ENCODE assay signal across 7 cellular contexts in genomic region chr4:54659213-54660144, GRCh38. TPM values are rescaled to one million over a fixed set of nuclear protein-coding genes. Genes with fewer than 3 reads are reported as not detected.
DNase-seq lines count a peak whose midpoint lies in the region; ATAC-seq, FAIRE-seq and TF ChIP-seq lines count a peak whose summit lies in the region.

No MANE protein-coding gene starts in this region.

- H3K4me3 Mint-ChIP-seq in nephron progenitor cell, result peak overlapping the region; percentile 91

- TF ChIP-seq CTCF in GM12872 (IDR thresholded peaks at IDR 0.05; ENCODE audit: insufficient read depth, low read depth, low read length) (peak; percentile 1; the same call in 1 of the 3 replicates), Panc1 (IDR thresholded peaks at IDR 0.05) (no peak), nephron progenitor cell (IDR thresholded peaks at IDR 0.05) (no peak)

- peaks cover 36% of the 10 kb centered on the region for H3K4me1 Mint-ChIP-seq in nephron progenitor cell

- H3K27me3 ChIP-seq in Panc1 (ENCODE audit: control insufficient read depth, insufficient read depth, low read length) (peaks cover 2% of the 10 kb centered on the region; the same call in 1 of the 2 replicates), esophagus (ENCODE audit: control insufficient read depth in 1 of 2, insufficient read depth in 2 of 2, low read length in 2 of 2) (no peaks in the 10 kb centered on the region), small intestine (ENCODE audit: control insufficient read depth in 2 of 2, insufficient read depth in 2 of 2, low read length in 2 of 2) (peaks cover 2 to 8% of the 10 kb centered on the region in 2 donors)

- no peak overlapping the region for H3K27ac ChIP-seq in Panc1 (ENCODE audit: low read length)
- H3K27ac ChIP-seq in esophagus (ENCODE audit: low read depth in 2 of 2, low read length in 1 of 2), result no peak overlapping the region
- peak overlapping the region in 1 of 2 donors; percentile 42 for H3K27ac ChIP-seq in small intestine (ENCODE audit: low read depth in 1 of 2, low read length in 1 of 2)

- no peaks in the 10 kb centered on the region for H3K9me3 Mint-ChIP-seq in nephron progenitor cell

- intact Hi-C loops in Panc1 (cut with micrococcal nuclease; ENCODE audit: unreplicated experiment), result no loop called here

- H3K27me3 Mint-ChIP-seq in nephron progenitor cell (ENCODE audit: low read depth, poor library complexity), result peaks cover 50% of the 10 kb centered on the region

- in situ Hi-C loops in Panc1 (cut with HindIII; ENCODE audit: low pct_unique_long_range_greater_than_20kb, low sequenced_read_pairs), result no loop called here

- no peaks in the 10 kb centered on the region; the same call in 1 of the 2 replicates for H3K4me1 ChIP-seq in Panc1 (ENCODE audit: control insufficient read depth, insufficient read depth, low read length)
- peaks cover 9 to 11% of the 10 kb centered on the region in 2 donors for H3K4me1 ChIP-seq in esophagus (ENCODE audit: control insufficient read depth in 2 of 2, insufficient read depth in 2 of 2, low read length in 1 of 2)
- no peaks in the 10 kb centered on the region for H3K4me1 ChIP-seq in small intestine (ENCODE audit: control insufficient read depth in 2 of 2, insufficient read depth in 1 of 2, low read depth in 1 of 2, low read length in 1 of 2)

- H3K9me3 ChIP-seq in Panc1 (ENCODE audit: control insufficient read depth, insufficient read depth, low read depth, low read length) (no peaks in the 10 kb centered on the region), esophagus (ENCODE audit: control insufficient read depth in 2 of 2, insufficient read depth in 1 of 2, low read depth in 1 of 2, low read length in 1 of 2) (peaks cover 0 to 2% of the 10 kb centered on the region in 2 donors), small intestine (ENCODE audit: control insufficient read depth, low read depth) (no peaks in the 10 kb centered on the region)

- H3K4me3 ChIP-seq in Panc1 (ENCODE audit: low read depth in 2 of 2, low read length in 2 of 2) (peak overlapping the region; percentile 38 to 45), esophagus (ENCODE audit: low read depth in 1 of 2, low read length in 2 of 2) (peak overlapping the region; percentile 50), small intestine (ENCODE audit: low read depth in 1 of 2, low read length in 2 of 2) (peak overlapping the region in 1 of 2 donors; percentile 44)

- POLR2A ChIA-PET in Panc1 (lab: Charles Lee), result no interaction called here

- no peaks in the 10 kb centered on the region for H3K36me3 Mint-ChIP-seq in nephron progenitor cell (ENCODE audit: low read depth)

- H3K27ac Mint-ChIP-seq in nephron progenitor cell, result no peak overlapping the region

- CTCF ChIA-PET in Panc1 (lab: Charles Lee), result no interaction called here

- no peak for FAIRE-seq in small intestine (lab: Jason Lieb, UNC)

- ATAC-seq in Panc1 (peak; percentile 47; the same call in 1 of the 2 replicates), HG02571 (IDR thresholded peaks at IDR 0.05; ENCODE audit: unreplicated experiment) (no peak), GM18909 (IDR thresholded peaks at IDR 0.05; ENCODE audit: poor library complexity, unreplicated experiment) (no peak)

- no peak for DNase-seq in Panc1 (ENCODE audit: low read depth, low spot score)
- DNase-seq in nephron progenitor cell, result peak; percentile 53
- no peak for DNase-seq in small intestine

- 4 to 5% methylated on average over 23 of the region's 23 CpGs for WGBS in esophagus, 2 donors
- 3 to 6% (median 3%) methylated on average over 23 of the region's 23 CpGs for WGBS in small intestine, 3 donors

- no TSS peak for BruUV-seq in Panc1 (replicated peaks; lab: Mats Ljungman, UMichigan)

- no peaks in the 10 kb centered on the region for H3K36me3 ChIP-seq in Panc1 (ENCODE audit: control insufficient read depth, insufficient read depth, low read length)
- no peaks in the 10 kb centered on the region for H3K36me3 ChIP-seq in esophagus (ENCODE audit: control insufficient read depth in 2 of 2, insufficient read depth in 2 of 2, low read length in 1 of 2)
- H3K36me3 ChIP-seq in small intestine (ENCODE audit: control insufficient read depth in 2 of 2, insufficient read depth in 2 of 2, low read length in 2 of 2), result no peaks in the 10 kb centered on the region

RNA-seq across cellular contexts. Expression of gene KIT, which starts 1.7 kb away (rescaled TPM):
- total RNA-seq in Panc1 (2021; ENCODE audit: unreplicated experiment), result 1.5 TPM
- 0.39 TPM for polyA plus RNA-seq in Panc1 (2012; ENCODE audit: insufficient read length)
- polyA plus RNA-seq in esophagus (1 to 10 TPM in 1 of 2 donors, under 1 TPM in 1; 0.49 to 1.7 TPM), small intestine (1 to 10 TPM in 1 of 3 donors, under 1 TPM in 2; 0.22 to 3.9 (median 0.54) TPM)
